In the genomic region with DNA sequence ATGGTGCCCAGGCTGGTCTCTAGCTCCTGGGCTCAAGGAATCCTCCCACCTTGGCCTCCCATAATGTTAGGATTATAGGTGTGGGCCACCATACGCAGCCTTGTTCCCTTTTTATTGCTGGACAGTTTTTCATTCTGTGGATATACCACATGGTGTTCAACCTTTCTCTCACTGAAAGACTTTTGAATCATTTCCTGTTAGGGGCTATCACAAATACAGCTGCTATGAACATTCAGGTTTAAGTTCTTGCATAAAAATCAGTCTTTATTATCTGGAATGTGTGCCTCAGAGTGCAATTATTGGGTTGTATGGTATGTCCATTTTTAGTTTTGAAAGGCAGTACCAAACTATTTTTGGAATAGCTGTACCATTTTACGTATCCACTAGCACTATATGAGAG, we compare ENCODE assay signal across 25 cellular contexts.
"Had no signal": no experiment of that assay in that cellular context is flagged by ENCODE, and none has a peak within 500 bp of the region (broad histone marks: within the 10 kb centered on the region; RNA-seq: fewer than 3 reads in every experiment).

No MANE protein-coding gene starts in this region.

- ATAC-seq: activated CD4-positive, alpha-beta T cell treated with anti-CD3 and anti-CD28 coated beads for 36 hours; activated CD8-positive, alpha-beta memory T cell treated with anti-CD3 and anti-CD28 coated beads, Interleukin-2, amount 10 ng/mL, durations not matched to agents 7 days and 5 days; activated CD8-positive, alpha-beta T cell treated with anti-CD3 and anti-CD28 coated beads, Interleukin-2, amount 10 ng/mL, durations not matched to agents 7 days and 5 days; activated naive CD4-positive, alpha-beta T cell treated with anti-CD3 and anti-CD28 coated beads, Interleukin-2, amount 50 U/mL, for 72 hours; esophagus mucosa had no signal

- H3K27ac ChIP-seq: ascending aorta, brain microvascular endothelial cell had no signal

- H3K4me3 ChIP-seq: ascending aorta had no signal

- H3K9me3 ChIP-seq: ascending aorta had no signal

- H3K27me3 ChIP-seq: ascending aorta, brain microvascular endothelial cell had no signal

- FAIRE-seq: bronchial epithelial cell, colon, endometrium had no signal

- DNase-seq: activated CD4-positive, alpha-beta memory T cell treated with anti-CD3 and anti-CD28 coated beads for 36 hours; activated CD4-positive, alpha-beta T cell treated with anti-CD3 and anti-CD28 coated beads for 36 hours; activated CD4-positive, alpha-beta T cell treated with anti-CD3 and anti-CD28 coated beads, Interleukin-2, amount 10 ng/mL, durations not matched to agents 24 days and 14 days; activated CD4-positive, CD25-positive, alpha-beta regulatory T cell; activated CD4-positive, CD25-positive, alpha-beta regulatory T cell treated with anti-CD3 and anti-CD28 coated beads, Interleukin-2, amount 50 U/mL, for 72 hours; activated CD8-positive, alpha-beta memory T cell treated with anti-CD3 and anti-CD28 coated beads, Interleukin-2, amount 10 ng/mL, durations not matched to agents 7 days and 5 days; activated CD8-positive, alpha-beta memory T cell treated with anti-CD3 and anti-CD28 coated beads, Interleukin-2, amount 50 U/mL, for 4 hours; activated CD8-positive, alpha-beta T cell treated with anti-CD3 and anti-CD28 coated beads, Interleukin-2, amount 10 ng/mL, durations not matched to agents 7 days and 5 days; activated effector memory CD4-positive, alpha-beta T cell treated with anti-CD3 and anti-CD28 coated beads, Interleukin-2, amount 50 U/mL, for 16 hours; activated naive CD4-positive, alpha-beta T cell treated with anti-CD3 and anti-CD28 coated beads, Interleukin-2, amount 10 ng/mL, durations not matched to agents 7 days and 5 days; activated naive CD8-positive, alpha-beta T cell treated with anti-CD3 and anti-CD28 coated beads, Interleukin-2, amount 10 ng/mL, durations not matched to agents 7 days and 5 days; activated T-cell treated with anti-CD3 and anti-CD28 coated beads, Interleukin-2, amount 50 U/mL, for 1 hour; activated T-cell treated with anti-CD3 and anti-CD28 coated beads, Interleukin-2, amount 50 U/mL, for 48 hours; brain microvascular endothelial cell; cortex of kidney; effector CD8-positive, alpha-beta T cell; foreskin fibroblast; head of caudate nucleus; T-helper 2 cell had no signal

- H3K36me3 ChIP-seq: ascending aorta, brain microvascular endothelial cell had no signal
